ENCODE assay signal across 8 cellular contexts in genomic region chr17:80877095-80877828, GRCh38.
DNase-seq lines count a peak whose midpoint lies in the region; ATAC-seq lines count a peak whose summit lies in the region.

No MANE protein-coding gene starts in this region.

- peaks cover 92% of the 10 kb centered on the region for H3K4me1 ChIP-seq in BLaER1

- no peaks in the 10 kb centered on the region for H3K9me3 Mint-ChIP-seq in activated T-helper 1 cell treated with anti-CD3 and anti-CD28 coated beads, Interleukin-12 subunit alpha, Interleukin-12 subunit beta, Interleukin-2, Interleukin-4 antibody, amounts not matched to agents 30 ng/mL and 10 ng/mL and 1 ng/mL, durations not matched to agents 14 hours and 24 hours and 36 hours

- no peak overlapping the region for H3K9ac ChIP-seq in BLaER1

- peak overlapping the region; percentile 96 for H3K27ac Mint-ChIP-seq in activated T-helper 1 cell treated with anti-CD3 and anti-CD28 coated beads, Interleukin-12 subunit alpha, Interleukin-12 subunit beta, Interleukin-2, Interleukin-4 antibody, amounts not matched to agents 30 ng/mL and 10 ng/mL and 1 ng/mL, durations not matched to agents 14 hours and 24 hours and 36 hours

- peaks cover 13% of the 10 kb centered on the region for H3K36me3 ChIP-seq in BLaER1

- no peak overlapping the region; the same call in 1 of the 2 replicates for H3K27ac ChIP-seq in BLaER1

- H3K27me3 ChIP-seq in BLaER1: peaks cover 16% of the 10 kb centered on the region

- H3K36me3 Mint-ChIP-seq in activated T-helper 1 cell treated with anti-CD3 and anti-CD28 coated beads, Interleukin-12 subunit alpha, Interleukin-12 subunit beta, Interleukin-2, Interleukin-4 antibody, amounts not matched to agents 30 ng/mL and 10 ng/mL and 1 ng/mL, durations not matched to agents 14 hours and 24 hours and 36 hours (ENCODE audit: low read depth): peaks cover 50% of the 10 kb centered on the region

- peaks cover 54% of the 10 kb centered on the region for H3K4me1 Mint-ChIP-seq in activated T-helper 1 cell treated with anti-CD3 and anti-CD28 coated beads, Interleukin-12 subunit alpha, Interleukin-12 subunit beta, Interleukin-2, Interleukin-4 antibody, amounts not matched to agents 30 ng/mL and 10 ng/mL and 1 ng/mL, durations not matched to agents 14 hours and 24 hours and 36 hours (ENCODE audit: low read depth)

- peak overlapping the region; percentile 81 for H3K4me2 ChIP-seq in BLaER1

- peaks cover 32% of the 10 kb centered on the region for H4K20me1 ChIP-seq in BLaER1

- H3K27me3 Mint-ChIP-seq in activated T-helper 1 cell treated with anti-CD3 and anti-CD28 coated beads, Interleukin-12 subunit alpha, Interleukin-12 subunit beta, Interleukin-2, Interleukin-4 antibody, amounts not matched to agents 30 ng/mL and 10 ng/mL and 1 ng/mL, durations not matched to agents 14 hours and 24 hours and 36 hours (ENCODE audit: insufficient read depth): no peaks in the 10 kb centered on the region

- peak; percentile 82 for ATAC-seq in GM19455 (IDR thresholded peaks at IDR 0.05; ENCODE audit: unreplicated experiment)
- ATAC-seq in HG03442 (IDR thresholded peaks at IDR 0.05; ENCODE audit: unreplicated experiment): peak; percentile 80
- ATAC-seq in HG03139 (IDR thresholded peaks at IDR 0.05; ENCODE audit: unreplicated experiment): no peak

- DNase-seq in activated T-helper 1 cell treated with anti-CD3 and anti-CD28 coated beads, Interleukin-12 subunit alpha, Interleukin-12 subunit beta, Interleukin-2, Interleukin-4 antibody, amounts not matched to agents 30 ng/mL and 10 ng/mL and 1 ng/mL, durations not matched to agents 14 hours and 24 hours and 36 hours (ENCODE audit: low spot score): peak; percentile 64
- DNase-seq in stimulated activated CD4-positive, alpha-beta T cell treated with anti-CD3 and anti-CD28 coated beads, Interleukin-4, amount 100 ng/mL, for 1 hour: peak; percentile 71
- no peak for DNase-seq in inferior parietal cortex (ENCODE audit: extremely low spot score)
- no peak for DNase-seq in HuH-7 (ENCODE audit: low spot score)

- H3K9me3 ChIP-seq in BLaER1: no peaks in the 10 kb centered on the region

- peak overlapping the region; percentile 65 for H3K4me3 Mint-ChIP-seq in activated T-helper 1 cell treated with anti-CD3 and anti-CD28 coated beads, Interleukin-12 subunit alpha, Interleukin-12 subunit beta, Interleukin-2, Interleukin-4 antibody, amounts not matched to agents 30 ng/mL and 10 ng/mL and 1 ng/mL, durations not matched to agents 14 hours and 24 hours and 36 hours

- no peak overlapping the region for H3K4me3 ChIP-seq in BLaER1

- intact Hi-C loops in activated T-helper 1 cell treated with anti-CD3 and anti-CD28 coated beads, Interleukin-12 subunit alpha, Interleukin-12 subunit beta, Interleukin-2, Interleukin-4 antibody, amounts not matched to agents 30 ng/mL and 10 ng/mL and 1 ng/mL, durations not matched to agents 14 hours and 24 hours and 36 hours (cut with micrococcal nuclease): loop anchor here (1.0 to 5.0 kb wide), 9 partner anchors 9 to 415 kb away; no protein-coding TSS in a partner anchor

Comparison
In these comparisons a context has a peak if more than half of its experiments do, and no peak if none do; other contexts are left out.
1. DNase-seq: peak in activated T-helper 1 cell treated with anti-CD3 and anti-CD28 coated beads, Interleukin-12 subunit alpha, Interleukin-12 subunit beta, Interleukin-2, Interleukin-4 antibody, amounts not matched to agents 30 ng/mL and 10 ng/mL and 1 ng/mL, durations not matched to agents 14 hours and 24 hours and 36 hours (single experiment) and stimulated activated CD4-positive, alpha-beta T cell treated with anti-CD3 and anti-CD28 coated beads, Interleukin-4, amount 100 ng/mL, for 1 hour (single experiment); none in inferior parietal cortex (single experiment) and HuH-7 (single experiment).